9 cellular contexts compared by ENCODE assay signal in the genomic region with DNA sequence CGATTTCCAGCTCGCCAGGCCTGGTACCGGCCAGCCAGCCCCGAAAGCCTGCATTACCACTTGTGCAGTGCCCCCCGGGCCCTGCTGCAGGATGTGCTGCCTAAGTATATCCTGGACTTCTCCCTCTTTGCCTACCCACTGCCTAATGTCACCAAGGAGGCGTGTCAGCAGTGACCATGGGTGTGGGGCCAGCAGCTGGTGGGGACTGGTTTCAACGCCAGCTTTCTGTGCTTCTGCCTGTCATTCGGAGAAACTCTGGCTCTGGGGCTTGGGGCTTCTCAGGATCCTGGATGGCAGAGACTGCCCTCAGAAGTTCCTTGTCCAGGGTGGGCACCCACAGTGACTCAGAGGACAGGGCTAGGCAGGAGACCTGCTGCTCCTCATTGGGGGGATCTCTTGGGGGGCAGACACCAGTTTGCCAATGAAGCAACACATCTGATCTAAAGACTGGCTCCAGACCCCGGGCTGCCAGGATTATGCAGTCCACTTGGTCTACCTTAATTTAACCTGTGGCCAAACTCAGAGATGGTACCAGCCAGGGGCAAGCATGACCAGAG. TPM values are rescaled to one million over a fixed set of nuclear protein-coding genes. Genes with fewer than 3 reads are reported as not detected.
DNase-seq lines count a peak whose midpoint lies in the region; ATAC-seq and TF ChIP-seq lines count a peak whose summit lies in the region.
"Had no signal": no experiment of that assay in that cellular context is flagged by ENCODE, and none has a peak within 500 bp of the region (broad histone marks: within the 10 kb centered on the region; RNA-seq: fewer than 3 reads in every experiment).

No MANE protein-coding gene starts in this region.

- H3K27me3 ChIP-seq in H7 (ENCODE audit: control insufficient read depth, insufficient read depth, low read length) (peaks cover 2% of the 10 kb centered on the region; the same call in 1 of the 2 replicates), skeletal muscle tissue (ENCODE audit: control insufficient read depth in 3 of 3, insufficient read depth in 3 of 3, low read length in 3 of 3) (no peaks in the 10 kb centered on the region), gastroesophageal sphincter (no peaks in the 10 kb centered on the region)

- ATAC-seq in T-cell (replicated peaks in 1 of 4) (no peak), gastroesophageal sphincter (no peak)

- H3K27ac ChIP-seq in skeletal muscle tissue (ENCODE audit: low read depth, low read length) (no peak overlapping the region), gastroesophageal sphincter (peak overlapping the region in 2 of 4 donors; percentile 91 to 94)

- CTCF ChIA-PET in T-cell (lab: Charles Lee): no interaction called here
- CTCF ChIA-PET in GM10248 (lab: Yijun Ruan, JAX): no interaction called here

- POLR2A ChIA-PET in T-cell (lab: Charles Lee): no interaction called here
- POLR2A ChIA-PET in GM10248 (lab: Yijun Ruan, JAX): no interaction called here

- peaks cover 17 to 22% (median 22%) of the 10 kb centered on the region in 3 donors for H3K4me1 Mint-ChIP-seq in T-cell

- H3K9ac ChIP-seq in skeletal muscle tissue (ENCODE audit: low read depth in 1 of 3, low read length in 3 of 3): peak overlapping the region in 2 of 3 donors; percentile 20 to 85

- H3K27ac Mint-ChIP-seq in T-cell: peak overlapping the region; percentile 79 to 90

- H3K9me3 Mint-ChIP-seq in T-cell: no peaks in the 10 kb centered on the region

- WGBS in gastroesophageal sphincter (ENCODE audit: low coverage in 1 of 2), 2 donors: 0% methylated on average over 1 of the region's 9 CpGs; no CpG with 5 or more reads in 1 of the 2 donors

- DNase-seq in H7: no peak
- no peak for DNase-seq in T-cell
- DNase-seq in fibroblast of mammary gland (ENCODE audit: low read depth): no peak
- no peak for DNase-seq in EL
- DNase-seq in kidney tubule cell (ENCODE audit: low spot score): no peak
- DNase-seq in GM10248 (ENCODE audit: extremely low spot score): no peak
- DNase-seq: activated CD4-positive, CD25-positive, alpha-beta regulatory T cell had no signal

- TF ChIP-seq CTCF in fibroblast of mammary gland (conservative IDR thresholded peaks at IDR 0.05; ENCODE audit: control insufficient read depth, insufficient read depth, low read depth, low read length) (no peak), GM10248 (IDR thresholded peaks at IDR 0.05; ENCODE audit: control extremely low read depth, extremely low read depth, low read depth, missing control alignments) (no peak), gastroesophageal sphincter (IDR thresholded peaks at IDR 0.05) (no peak)

- H3K9me3 ChIP-seq in skeletal muscle tissue (ENCODE audit: control insufficient read depth in 3 of 3, low read length in 3 of 3) (no peaks in the 10 kb centered on the region), gastroesophageal sphincter (no peaks in the 10 kb centered on the region)

- H3K4me1 ChIP-seq in skeletal muscle tissue (ENCODE audit: control insufficient read depth in 3 of 3, insufficient read depth in 3 of 3, low read length in 3 of 3): peaks cover 17 to 21% (median 19%) of the 10 kb centered on the region in 3 donors
- peaks cover 0 to 26% (median 12%) of the 10 kb centered on the region in 3 donors for H3K4me1 ChIP-seq in gastroesophageal sphincter

- TF ChIP-seq EP300 in gastroesophageal sphincter (IDR thresholded peaks at IDR 0.05): no peak

- peaks cover 7% of the 10 kb centered on the region for H3K36me3 ChIP-seq in H7 (replicated peaks; ENCODE audit: control insufficient read depth, insufficient read depth, low read length)
- H3K36me3 ChIP-seq in skeletal muscle tissue (ENCODE audit: control insufficient read depth in 3 of 3, insufficient read depth in 3 of 3, low read length in 3 of 3): no peaks in the 10 kb centered on the region
- peaks cover 0 to 1% of the 10 kb centered on the region in 2 donors for H3K36me3 ChIP-seq in gastroesophageal sphincter

- no peak for TF ChIP-seq POLR2A in gastroesophageal sphincter (IDR thresholded peaks at IDR 0.05)

- H3K4me3 Mint-ChIP-seq in T-cell: peak overlapping the region; percentile 83 to 87 (median 85)

- H3K27me3 Mint-ChIP-seq in T-cell: no peaks in the 10 kb centered on the region

- H3K4me3 ChIP-seq in H7 (ENCODE audit: insufficient read depth, low read depth, low read length) (peak overlapping the region; percentile 78; the same call in 1 of the 2 replicates), fibroblast of mammary gland (ENCODE audit: control insufficient read depth, low read depth, low read length) (peak overlapping the region; percentile 69), skeletal muscle tissue (ENCODE audit: low read length in 3 of 3) (peak overlapping the region; percentile 84 to 91 (median 88)), gastroesophageal sphincter (peak overlapping the region in 1 of 2 donors; percentile 97)

- no peaks in the 10 kb centered on the region for H3K36me3 Mint-ChIP-seq in T-cell

RNA-seq across cellular contexts. Expression of a gene that starts 1.5 kb away (rescaled TPM):
- total RNA-seq in H7 (2014; rRNA removed; shearing (Covaris generic)): 11.7 and 15.2 TPM in 2 replicates
- 10 to 100 TPM in 2 of 5 donors, 1 to 10 TPM in 3; 5.8 to 13.3 (median 9.9) TPM for total RNA-seq in T-cell
- 6.8 TPM for total RNA-seq in skeletal muscle tissue
- 10 to 100 TPM in 2 of 4 donors, 1 to 10 TPM in 2; 7.8 to 18.4 (median 11.7) TPM for total RNA-seq in gastroesophageal sphincter

RNA-seq across cellular contexts. Expression of a gene that starts 31.5 kb away (rescaled TPM):
- total RNA-seq in H7 (2014; rRNA removed; shearing (Covaris generic)): 45.7 and 47.4 TPM in 2 replicates
- total RNA-seq in T-cell: 10 to 100 TPM; 31.1 to 50.9 (median 48.1) TPM
- 9.4 TPM for total RNA-seq in skeletal muscle tissue
- 10 to 100 TPM; 19.0 to 26.2 (median 22.8) TPM for total RNA-seq in gastroesophageal sphincter
